8 cellular contexts compared by ENCODE assay signal in genomic region chr17:76240461-76241204, GRCh38. TPM values are rescaled to one million over a fixed set of nuclear protein-coding genes. Genes with fewer than 3 reads are reported as not detected.
A peak's percentile ranks its signal among the peaks of the same experiment; 100 is the strongest.
DNase-seq lines count a peak whose midpoint lies in the region; ATAC-seq and TF ChIP-seq lines count a peak whose summit lies in the region.

Gene RNF157 (minus strand): TSS chr17:76240493. CDS start chr17:76240240, 253 bp downstream.

- DNase-seq in NK-92 treated with Interleukin-12 subunit alpha and Interleukin-12 subunit beta, amount 100 ng/mL, for 24 hours (lab: John Stamatoyannopoulos, UW) = peak; percentile 57
- DNase-seq in NK-92 (lab: John Stamatoyannopoulos, UW; ENCODE audit: unreplicated experiment) = no peak
- peak; percentile 73 for DNase-seq in SK-MEL-5 (ENCODE audit: low read depth, low spot score)
- peak; percentile 57 for DNase-seq in activated naive CD8-positive, alpha-beta T cell treated with anti-CD3 and anti-CD28 coated beads, Interleukin-2, amount 50 U/mL, for 24 hours
- DNase-seq in cardiac septum (ENCODE audit: low spot score) = peak; percentile 87
- DNase-seq in ovary = peak; percentile 33 to 72 (median 51)

- H3K27ac ChIP-seq in ovary = no peak within 1 kb of the TSS

- in situ Hi-C loops in SK-MEL-5 (cut with HindIII; ENCODE audit: low pct_unique_long_range_greater_than_20kb, low sequenced_read_pairs) = no loop called here

- H3K4me1 Mint-ChIP-seq in activated naive CD8-positive, alpha-beta T cell treated with anti-CD3 and anti-CD28 coated beads, Interleukin-2, amount 50 U/mL, for 24 hours = peaks cover 60% of the 10 kb centered on the region

- peak within 1 kb of the TSS; percentile 91 for H3K27ac Mint-ChIP-seq in activated naive CD8-positive, alpha-beta T cell treated with anti-CD3 and anti-CD28 coated beads, Interleukin-2, amount 50 U/mL, for 24 hours

- no peaks in the 10 kb centered on the region for H3K27me3 ChIP-seq in ovary

- H3K4me1 ChIP-seq in ovary (ENCODE audit: insufficient read depth) = no peaks in the 10 kb centered on the region

- H3K9me3 ChIP-seq in ovary = no peaks in the 10 kb centered on the region

- ATAC-seq in HG03442 (IDR thresholded peaks at IDR 0.05; ENCODE audit: unreplicated experiment) = peak; percentile 58
- peak; percentile 85 for ATAC-seq in activated naive CD8-positive, alpha-beta T cell treated with anti-CD3 and anti-CD28 coated beads, Interleukin-2, amount 50 U/mL, for 24 hours
- no peak for ATAC-seq in GM18519 (IDR thresholded peaks at IDR 0.05; ENCODE audit: low FRiP score, unreplicated experiment)

- no peak for TF ChIP-seq CTCF in ovary (IDR thresholded peaks at IDR 0.05)

- H3K36me3 ChIP-seq in ovary = no peaks in the 10 kb centered on the region

- intact Hi-C loops in cardiac septum (cut with DNase I) (loop anchor here (2.0 kb wide), 1 partner anchor 18 kb away; no protein-coding TSS in a partner anchor), ovary (cut with DNase I) (no loop called here)

- peaks cover 3% of the 10 kb centered on the region for H3K36me3 Mint-ChIP-seq in activated naive CD8-positive, alpha-beta T cell treated with anti-CD3 and anti-CD28 coated beads, Interleukin-2, amount 50 U/mL, for 24 hours (ENCODE audit: low read depth)

- no peaks in the 10 kb centered on the region for H3K9me3 Mint-ChIP-seq in activated naive CD8-positive, alpha-beta T cell treated with anti-CD3 and anti-CD28 coated beads, Interleukin-2, amount 50 U/mL, for 24 hours

- TF ChIP-seq POLR2A in ovary (IDR thresholded peaks at IDR 0.05) = no peak

- H3K27me3 Mint-ChIP-seq in activated naive CD8-positive, alpha-beta T cell treated with anti-CD3 and anti-CD28 coated beads, Interleukin-2, amount 50 U/mL, for 24 hours = no peaks in the 10 kb centered on the region

- TF ChIP-seq EP300 in ovary (IDR thresholded peaks at IDR 0.05) = no peak

- WGBS in ovary, 3 donors = 1% methylated on average over 40 to 97 of the region's 102 CpGs

- peak within 1 kb of the TSS; percentile 46 for H3K4me3 ChIP-seq in ovary

- peak within 1 kb of the TSS; percentile 81 for H3K4me3 Mint-ChIP-seq in activated naive CD8-positive, alpha-beta T cell treated with anti-CD3 and anti-CD28 coated beads, Interleukin-2, amount 50 U/mL, for 24 hours

RNA-seq across cellular contexts. Expression of gene RNF157, which starts in this region (rescaled TPM):
- total RNA-seq in SK-MEL-5 (2014; rRNA removed; shearing (Covaris generic)) = 28.1 and 33.9 TPM in 2 replicates
- 55.3 and 76.3 TPM in 2 replicates for polyA plus RNA-seq in SK-MEL-5 (2015; cell fraction: cytosol; rRNA removed)
- 30.9 and 49.5 TPM in 2 replicates for polyA plus RNA-seq in SK-MEL-5 (2015; cell fraction: nucleus; rRNA removed)
- total RNA-seq in cardiac septum (2.5 TPM), ovary (1 to 10 TPM; 1.3 to 4.3 (median 2.6) TPM)
- 1 to 10 TPM; 1.4 to 1.9 TPM for polyA plus RNA-seq in ovary
